In genomic region chr3:132344666-132345280, GRCh38 we compare ENCODE assay signal across 22 cellular contexts. TPM values are rescaled to one million over a fixed set of nuclear protein-coding genes. Genes with fewer than 3 reads are reported as not detected.
DNase-seq lines count a peak whose midpoint lies in the region; ATAC-seq, FAIRE-seq and TF ChIP-seq lines count a peak whose summit lies in the region.
"Had no signal": no experiment of that assay in that cellular context is flagged by ENCODE, and none has a peak within 500 bp of the region (broad histone marks: within the 10 kb centered on the region; RNA-seq: fewer than 3 reads in every experiment).

No MANE protein-coding gene starts in this region.

- no peak overlapping the region for H3K18ac ChIP-seq in mesenchymal stem cell (ENCODE audit: low read depth in 1 of 2, low read length in 2 of 2)

- CTCF ChIA-PET in endothelial cell of umbilical vein (lab: Charles Lee), result interaction anchor here (1.8 to 1.9 kb wide), 2 partner anchors 11 to 54 kb away, joined by 5 to 8 read pairs; no protein-coding TSS in a partner anchor

- H3K23ac ChIP-seq in mesenchymal stem cell (ENCODE audit: low read length in 2 of 2), result no peak overlapping the region

- H3K4ac ChIP-seq in mesenchymal stem cell (ENCODE audit: low read depth in 1 of 2, low read length in 2 of 2), result no peak overlapping the region

- no peaks in the 10 kb centered on the region for H3K9me3 ChIP-seq in endothelial cell of umbilical vein (replicated peaks; ENCODE audit: control insufficient read depth, insufficient read depth, low read length)
- no peaks in the 10 kb centered on the region for H3K9me3 ChIP-seq in mesenchymal stem cell (ENCODE audit: control insufficient read depth, low read length)
- H3K9me3 ChIP-seq: mucosa of descending colon had no signal

- no peak for TF ChIP-seq CTCF in endothelial cell of umbilical vein (IDR thresholded peaks at IDR 0.05; ENCODE audit: extremely low read depth in 1 of 2, insufficient read depth in 1 of 2, low read depth in 1 of 2, low read length in 2 of 2)

- no peaks in the 10 kb centered on the region for H3K36me3 Mint-ChIP-seq in activated T-helper 1 cell treated with anti-CD3 and anti-CD28 coated beads, Interleukin-12 subunit alpha, Interleukin-12 subunit beta, Interleukin-2, Interleukin-4 antibody, amounts not matched to agents 30 ng/mL and 10 ng/mL and 1 ng/mL, durations not matched to agents 14 hours and 24 hours and 36 hours (ENCODE audit: low read depth)
- H3K36me3 Mint-ChIP-seq: activated naive CD4-positive, alpha-beta T cell treated with anti-CD3 and anti-CD28 coated beads, Interleukin-2, amount 10 ng/mL, durations not matched to agents 7 days and 5 days had no signal

- H3K4me2 ChIP-seq in endothelial cell of umbilical vein (ENCODE audit: insufficient read depth, low read length), result no peak overlapping the region
- H3K4me2 ChIP-seq in mesenchymal stem cell (ENCODE audit: low read length, poor library complexity, severe bottlenecking), result no peak overlapping the region

- no peak overlapping the region for H3K4me3 Mint-ChIP-seq in activated T-helper 1 cell treated with anti-CD3 and anti-CD28 coated beads, Interleukin-12 subunit alpha, Interleukin-12 subunit beta, Interleukin-2, Interleukin-4 antibody, amounts not matched to agents 30 ng/mL and 10 ng/mL and 1 ng/mL, durations not matched to agents 14 hours and 24 hours and 36 hours
- H3K4me3 Mint-ChIP-seq: activated naive CD4-positive, alpha-beta T cell treated with anti-CD3 and anti-CD28 coated beads, Interleukin-2, amount 10 ng/mL, durations not matched to agents 7 days and 5 days; CD4-positive, alpha-beta T cell had no signal

- H3K36me3 ChIP-seq in endothelial cell of umbilical vein (ENCODE audit: control insufficient read depth in 2 of 2, extremely low read depth in 1 of 2, insufficient read depth in 2 of 2, low read length in 2 of 2), result no peaks in the 10 kb centered on the region
- no peaks in the 10 kb centered on the region for H3K36me3 ChIP-seq in mesenchymal stem cell (ENCODE audit: control insufficient read depth in 1 of 2, insufficient read depth in 2 of 2, low read depth in 1 of 2, low read length in 2 of 2)

- H3K27me3 ChIP-seq in endothelial cell of umbilical vein (ENCODE audit: control insufficient read depth in 2 of 2, insufficient read depth in 2 of 2, low read length in 2 of 2) (peaks cover 7 to 13% of the 10 kb centered on the region in 2 experiments), mesenchymal stem cell (ENCODE audit: control insufficient read depth in 1 of 2, insufficient read depth in 1 of 2, low read length in 2 of 2) (peaks cover 3 to 10% of the 10 kb centered on the region in 2 experiments)

- intact Hi-C loops in endothelial cell of umbilical vein (cut with micrococcal nuclease), result no loop called here
- intact Hi-C loops in activated T-helper 1 cell treated with anti-CD3 and anti-CD28 coated beads, Interleukin-12 subunit alpha, Interleukin-12 subunit beta, Interleukin-2, Interleukin-4 antibody, amounts not matched to agents 30 ng/mL and 10 ng/mL and 1 ng/mL, durations not matched to agents 14 hours and 24 hours and 36 hours (cut with micrococcal nuclease), result loop anchor here (10.0 kb wide), 1 partner anchor 1310 kb away; no protein-coding TSS in a partner anchor

- no peak overlapping the region for H3K9ac ChIP-seq in endothelial cell of umbilical vein (replicated peaks; ENCODE audit: extremely low read depth, insufficient read depth, low read length)
- H3K9ac ChIP-seq in mesenchymal stem cell (ENCODE audit: low read length), result peak overlapping the region; percentile 13

- no peak overlapping the region for H2BK15ac ChIP-seq in mesenchymal stem cell (ENCODE audit: low read depth, poor library complexity, severe bottlenecking)

- H2BK5ac ChIP-seq in mesenchymal stem cell (ENCODE audit: low read depth, low read length, poor library complexity, severe bottlenecking), result no peak overlapping the region

- H3K4me1 Mint-ChIP-seq in activated T-helper 1 cell treated with anti-CD3 and anti-CD28 coated beads, Interleukin-12 subunit alpha, Interleukin-12 subunit beta, Interleukin-2, Interleukin-4 antibody, amounts not matched to agents 30 ng/mL and 10 ng/mL and 1 ng/mL, durations not matched to agents 14 hours and 24 hours and 36 hours (ENCODE audit: low read depth), result no peaks in the 10 kb centered on the region
- H3K4me1 Mint-ChIP-seq: activated naive CD4-positive, alpha-beta T cell treated with anti-CD3 and anti-CD28 coated beads, Interleukin-2, amount 10 ng/mL, durations not matched to agents 7 days and 5 days had no signal

- peaks cover 14% of the 10 kb centered on the region for H3K27me3 Mint-ChIP-seq in activated T-helper 1 cell treated with anti-CD3 and anti-CD28 coated beads, Interleukin-12 subunit alpha, Interleukin-12 subunit beta, Interleukin-2, Interleukin-4 antibody, amounts not matched to agents 30 ng/mL and 10 ng/mL and 1 ng/mL, durations not matched to agents 14 hours and 24 hours and 36 hours (ENCODE audit: insufficient read depth)

- no peak overlapping the region for H3K4me3 ChIP-seq in endothelial cell of umbilical vein (replicated peaks in 1 of 3; ENCODE audit: insufficient read depth in 1 of 3, low read depth in 1 of 3, low read length in 3 of 3)
- H3K4me3 ChIP-seq in mesenchymal stem cell (ENCODE audit: insufficient read depth in 1 of 2, low read depth in 1 of 2, low read length in 2 of 2), result no peak overlapping the region
- H3K4me3 ChIP-seq: mucosa of descending colon had no signal

- FAIRE-seq in endothelial cell of umbilical vein (lab: Jason Lieb, UNC), result no peak

- no peaks in the 10 kb centered on the region for H3K9me1 ChIP-seq in endothelial cell of umbilical vein (replicated peaks; ENCODE audit: control insufficient read depth, extremely low read depth, insufficient read depth, low read length)

- no peak overlapping the region for H3K27ac Mint-ChIP-seq in activated T-helper 1 cell treated with anti-CD3 and anti-CD28 coated beads, Interleukin-12 subunit alpha, Interleukin-12 subunit beta, Interleukin-2, Interleukin-4 antibody, amounts not matched to agents 30 ng/mL and 10 ng/mL and 1 ng/mL, durations not matched to agents 14 hours and 24 hours and 36 hours
- H3K27ac Mint-ChIP-seq: activated naive CD4-positive, alpha-beta T cell treated with anti-CD3 and anti-CD28 coated beads, Interleukin-2, amount 10 ng/mL, durations not matched to agents 7 days and 5 days; CD4-positive, alpha-beta T cell had no signal

- no TSS peak for BruUV-seq in endothelial cell of umbilical vein (replicated peaks; lab: Mats Ljungman, UMichigan)

- H4K20me1 ChIP-seq in endothelial cell of umbilical vein (replicated peaks; ENCODE audit: control insufficient read depth, extremely low read depth, insufficient read depth, low read length), result no peaks in the 10 kb centered on the region

- H3K14ac ChIP-seq in mesenchymal stem cell (ENCODE audit: low read length in 2 of 2), result no peak overlapping the region

- no peak for ATAC-seq in GM18907 (IDR thresholded peaks at IDR 0.05; ENCODE audit: unreplicated experiment)
- ATAC-seq: left ventricle myocardium superior, mucosa of descending colon had no signal

- TF ChIP-seq POLR2A in endothelial cell of umbilical vein (IDR thresholded peaks at IDR 0.05; ENCODE audit: low read depth, low read length), result no peak

- H2BK12ac ChIP-seq in mesenchymal stem cell (ENCODE audit: low read length in 2 of 2), result no peak overlapping the region

- H3K4me1 ChIP-seq in endothelial cell of umbilical vein (ENCODE audit: control insufficient read depth, extremely low read depth, insufficient read depth, low read length) (no peaks in the 10 kb centered on the region), mesenchymal stem cell (ENCODE audit: control insufficient read depth, insufficient read depth, low read depth, low read length) (no peaks in the 10 kb centered on the region)

- no peak overlapping the region for H4K91ac ChIP-seq in mesenchymal stem cell (ENCODE audit: low read length)

- H3K79me2 ChIP-seq in endothelial cell of umbilical vein (ENCODE audit: control insufficient read depth, insufficient read depth, low read length), result no peaks in the 10 kb centered on the region

- POLR2A ChIA-PET in endothelial cell of umbilical vein (lab: Charles Lee), result no interaction called here

- H3K27ac ChIP-seq in endothelial cell of umbilical vein (ENCODE audit: insufficient read depth, low read depth, low read length), result no peak overlapping the region
- no peak overlapping the region for H3K27ac ChIP-seq in mesenchymal stem cell (ENCODE audit: low read length, poor library complexity, severe bottlenecking)
- H3K27ac ChIP-seq: HL-60 had no signal

- H2BK120ac ChIP-seq in mesenchymal stem cell (ENCODE audit: low read depth, low read length), result no peak overlapping the region

- no peaks in the 10 kb centered on the region for H3K79me1 ChIP-seq in mesenchymal stem cell (replicated peaks; ENCODE audit: low read length, poor library complexity, severe bottlenecking)

- H2AFZ ChIP-seq in endothelial cell of umbilical vein (ENCODE audit: low read depth, low read length) (no peak overlapping the region), mesenchymal stem cell (ENCODE audit: low read depth, low read length) (no peak overlapping the region)

- no peaks in the 10 kb centered on the region for H3K9me3 Mint-ChIP-seq in activated T-helper 1 cell treated with anti-CD3 and anti-CD28 coated beads, Interleukin-12 subunit alpha, Interleukin-12 subunit beta, Interleukin-2, Interleukin-4 antibody, amounts not matched to agents 30 ng/mL and 10 ng/mL and 1 ng/mL, durations not matched to agents 14 hours and 24 hours and 36 hours
- H3K9me3 Mint-ChIP-seq: activated naive CD4-positive, alpha-beta T cell treated with anti-CD3 and anti-CD28 coated beads, Interleukin-2, amount 10 ng/mL, durations not matched to agents 7 days and 5 days; CD4-positive, alpha-beta T cell had no signal

- peak; percentile 20 for DNase-seq in EL
- peak; percentile 56 for DNase-seq in RKO (ENCODE audit: low spot score)
- no peak for DNase-seq in endothelial cell of umbilical vein (ENCODE audit: low read depth, low spot score)
- peak; percentile 18 for DNase-seq in mesenchymal stem cell
- DNase-seq in activated naive CD4-positive, alpha-beta T cell (lab: John Stamatoyannopoulos, UW), result no peak
- no peak for DNase-seq in activated T-helper 1 cell treated with anti-CD3 and anti-CD28 coated beads, Interleukin-12 subunit alpha, Interleukin-12 subunit beta, Interleukin-2, Interleukin-4 antibody, amounts not matched to agents 30 ng/mL and 10 ng/mL and 1 ng/mL, durations not matched to agents 14 hours and 24 hours and 36 hours (ENCODE audit: low spot score)
- no peak for DNase-seq in NCI-H2227 treated with DMSO at 0.1 percent for 48 hours (lab: John Stamatoyannopoulos, UW)
- DNase-seq: activated CD4-positive, alpha-beta T cell treated with anti-CD3 and anti-CD28 coated beads, Interleukin-2, amount 50 U/mL, for 4 hours; activated naive CD4-positive, alpha-beta T cell treated with anti-CD3 and anti-CD28 coated beads, Interleukin-2, amount 10 ng/mL, durations not matched to agents 7 days and 5 days; activated T-cell treated with anti-CD3 and anti-CD28 coated beads for 4 hours; aorta; CD4-positive, alpha-beta T cell; DMS153; glutamatergic neuron; left ventricle myocardium superior; mucosa of descending colon; NCI-H2107; NCI-H526; Right ventricle myocardium superior had no signal

- dilution Hi-C loops in endothelial cell of umbilical vein (cut with MboI; ENCODE audit: extremely low pct_ligation_motif_present, low sequenced_read_pairs), result no loop called here

- no peak overlapping the region for H4K8ac ChIP-seq in mesenchymal stem cell (ENCODE audit: low read length)

- H2AK5ac ChIP-seq in mesenchymal stem cell (ENCODE audit: low read length, severe bottlenecking), result no peak overlapping the region

RNA-seq across cellular contexts. Expression of gene ACP3, which starts 27.6 kb away (rescaled TPM):
- not detected in 2 replicates for total RNA-seq in endothelial cell of umbilical vein
- polyA plus RNA-seq in endothelial cell of umbilical vein, result not detected in 2 replicates
- not detected in 2 replicates for polyA plus RNA-seq in endothelial cell of umbilical vein (2011; cell fraction: cytosol; rRNA removed)
- not detected in 2 replicates for polyA plus RNA-seq in endothelial cell of umbilical vein (2011; cell fraction: nucleus; rRNA removed)
- polyA plus RNA-seq in endothelial cell of umbilical vein (2012), result not detected in 2 replicates
- polyA minus RNA-seq in endothelial cell of umbilical vein, result not detected in 2 replicates
- polyA minus RNA-seq in endothelial cell of umbilical vein (2011; cell fraction: cytosol; rRNA and poly(A)+ RNA removed), result 0.31 TPM
- polyA minus RNA-seq in endothelial cell of umbilical vein (2011; cell fraction: nucleus; rRNA and poly(A)+ RNA removed), result not detected in 2 replicates
- 2.8 TPM for polyA plus RNA-seq in mesenchymal stem cell (2013, experiment 1 of 2)
- polyA plus RNA-seq in mesenchymal stem cell (2013, experiment 2 of 2), result 3.4 TPM
- not detected in 2 replicates for total RNA-seq in activated T-helper 1 cell treated with anti-CD3 and anti-CD28 coated beads, Interleukin-12 subunit alpha, Interleukin-12 subunit beta, Interleukin-2, Interleukin-4 antibody, amounts not matched to agents 30 ng/mL and 10 ng/mL and 1 ng/mL, durations not matched to agents 14 hours and 24 hours and 36 hours
- total RNA-seq: CD4-positive, alpha-beta T cell; T-helper 1 cell treated with Interleukin-12 subunit alpha and Interleukin-12 subunit beta and Interleukin-4 antibody, amounts not matched to agents 30 ng/mL and 1 ng/mL, for 36 hours had no signal

Comparison
In these comparisons a context has a peak if more than half of its experiments do, and no peak if none do; other contexts are left out.
1. DNase-seq: peak in EL (single experiment), RKO (single experiment) and mesenchymal stem cell (single experiment); none in endothelial cell of umbilical vein (single experiment), activated naive CD4-positive, alpha-beta T cell (0 of 4), activated T-helper 1 cell treated with anti-CD3 and anti-CD28 coated beads, Interleukin-12 subunit alpha, Interleukin-12 subunit beta, Interleukin-2, Interleukin-4 antibody, amounts not matched to agents 30 ng/mL and 10 ng/mL and 1 ng/mL, durations not matched to agents 14 hours and 24 hours and 36 hours (single experiment) and NCI-H2227 treated with DMSO at 0.1 percent for 48 hours (single experiment).